Comparison of ENCODE assay signal across 15 cellular contexts in the genomic region with DNA sequence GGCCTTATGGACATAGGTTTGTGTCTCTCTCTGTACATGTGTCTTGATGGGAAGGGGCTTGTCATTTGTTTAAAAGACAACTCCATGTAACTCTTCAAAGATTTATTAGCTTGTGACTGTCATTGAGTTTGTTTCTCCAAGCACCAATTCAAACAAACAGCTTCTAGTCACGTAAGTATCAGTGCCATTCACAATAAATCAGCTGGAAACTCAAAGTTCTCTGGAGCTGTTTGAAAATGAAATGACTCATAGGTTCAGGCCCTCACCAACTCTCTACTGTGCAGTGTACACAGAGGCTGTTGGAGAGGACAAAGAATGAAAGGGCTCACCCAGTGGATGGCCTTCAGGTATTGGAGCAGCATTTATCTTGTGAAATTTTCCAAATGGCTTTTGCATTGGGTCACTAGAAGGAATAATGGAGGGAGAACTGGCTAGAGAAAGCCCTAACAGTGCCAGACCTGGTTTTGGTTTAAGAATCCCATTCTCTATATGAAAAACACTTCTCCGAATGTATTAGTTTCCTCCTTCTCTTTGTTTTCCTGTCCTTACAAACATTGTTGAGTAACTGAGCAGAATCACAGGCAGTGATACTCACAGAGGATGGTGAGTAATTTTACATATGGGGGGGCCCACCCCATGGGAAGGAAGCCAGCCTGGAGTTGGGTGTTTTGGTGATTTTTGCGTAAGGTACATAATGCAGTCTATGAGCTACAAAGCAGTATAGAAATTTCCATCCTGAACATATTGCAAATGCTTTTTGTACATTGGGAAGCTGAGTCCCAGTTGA.
DNase-seq lines count a peak whose midpoint lies in the region; TF ChIP-seq lines count a peak whose summit lies in the region.
"Had no signal": no experiment of that assay in that cellular context is flagged by ENCODE, and none has a peak within 500 bp of the region (broad histone marks: within the 10 kb centered on the region; RNA-seq: fewer than 3 reads in every experiment).

No MANE protein-coding gene starts in this region.

- DNase-seq in DMS153 treated with DMSO at 0.1 percent for 48 hours (lab: John Stamatoyannopoulos, UW; ENCODE audit: unreplicated experiment), result peak; percentile 63
- DNase-seq in NCI-H345 (lab: John Stamatoyannopoulos, UW), result peak; percentile 94
- peak; percentile 40 for DNase-seq in astrocyte of the spinal cord (ENCODE audit: low read depth, low spot score)
- DNase-seq in mesendoderm, result peak; percentile 35
- DNase-seq in Calu3, result no peak
- DNase-seq in activated CD4-positive, alpha-beta T cell treated with anti-CD3 and anti-CD28 coated beads, Interleukin-2, amount 50 U/mL, for 4 hours, result no peak
- no peak for DNase-seq in GM13977 (ENCODE audit: low spot score)
- no peak for DNase-seq in cerebellum (ENCODE audit: low spot score)
- DNase-seq: activated naive CD4-positive, alpha-beta T cell; cortex of kidney; head of caudate nucleus; NCI-H2029 treated with DMSO at 0.1 percent for 48 hours; NCI-H82; T-helper 2 cell had no signal

- no peak overlapping the region for H2BK120ac ChIP-seq in mesendoderm (ENCODE audit: low read depth, low read length)

- H2BK5ac ChIP-seq in mesendoderm (ENCODE audit: low read length), result no peak overlapping the region

- intact Hi-C loops in Calu3 (cut with micrococcal nuclease; ENCODE audit: unreplicated experiment), result no loop called here

- H3K36me3 Mint-ChIP-seq in Calu3 (ENCODE audit: insufficient read depth, unreplicated experiment), result no peaks in the 10 kb centered on the region

- no peak overlapping the region for H3K9ac ChIP-seq in mesendoderm (ENCODE audit: low read length)

- no peaks in the 10 kb centered on the region for H3K79me2 ChIP-seq in mesendoderm (ENCODE audit: control insufficient read depth, insufficient read depth, low read length)

- H3K9me3 Mint-ChIP-seq in Calu3 (ENCODE audit: low read depth, unreplicated experiment), result peaks cover 10% of the 10 kb centered on the region

- peak overlapping the region; percentile 31 for H3K4ac ChIP-seq in mesendoderm (ENCODE audit: low read depth, low read length)

- TF ChIP-seq CTCF in astrocyte of the spinal cord (IDR thresholded peaks at IDR 0.05; ENCODE audit: low read depth, low read length) (no peak), Calu3 (IDR thresholded peaks at IDR 0.05; ENCODE audit: unreplicated experiment) (no peak), GM13977 (IDR thresholded peaks at IDR 0.05; ENCODE audit: extremely low read depth, insufficient read depth, missing control alignments) (no peak)

- WGBS in mesendoderm (ENCODE audit: extremely low coverage, insufficient coverage, low lambda C conversion rate), result no CpG with 5 or more reads among the region's 3 CpGs

- no peak overlapping the region for H2AK5ac ChIP-seq in mesendoderm (ENCODE audit: low read length)

- H3K4me1 ChIP-seq in mesendoderm (ENCODE audit: control insufficient read depth, low read depth, low read length), result no peaks in the 10 kb centered on the region

- no peaks in the 10 kb centered on the region for H3K27me3 Mint-ChIP-seq in Calu3 (ENCODE audit: unreplicated experiment)

- no peak overlapping the region for H2BK15ac ChIP-seq in mesendoderm (replicated peaks; ENCODE audit: low read depth)

- no peak overlapping the region for H3K23ac ChIP-seq in mesendoderm (ENCODE audit: low read length)

- no peak overlapping the region for H3K56ac ChIP-seq in mesendoderm (ENCODE audit: low read length)

- H3K4me1 Mint-ChIP-seq in Calu3 (ENCODE audit: low read depth, unreplicated experiment), result no peaks in the 10 kb centered on the region

- H3K27me3 ChIP-seq in mesendoderm (ENCODE audit: insufficient read depth, low read length, poor library complexity), result no peaks in the 10 kb centered on the region

- CTCF ChIA-PET in Calu3 (lab: Charles Lee), result no interaction called here

- H3K27ac Mint-ChIP-seq in Calu3 (ENCODE audit: unreplicated experiment), result no peak overlapping the region
- H3K27ac Mint-ChIP-seq: GM23338 had no signal

- no TSS peak for BruUV-seq in Calu3 (replicated peaks; lab: Mats Ljungman, UMichigan)

- no peak overlapping the region for H3K18ac ChIP-seq in mesendoderm (ENCODE audit: low read length)

- in situ Hi-C loops in astrocyte of the spinal cord (cut with HindIII; ENCODE audit: low sequenced_read_pairs), result no loop called here
- in situ Hi-C loops in GM13977 (cut with MboI; ENCODE audit: low pct_unique_long_range_greater_than_20kb, low sequenced_read_pairs, unreplicated experiment), result no loop called here

- H3K4me3 ChIP-seq in astrocyte of the spinal cord (ENCODE audit: low read depth, low read length), result no peak overlapping the region
- no peak overlapping the region for H3K4me3 ChIP-seq in mesendoderm (ENCODE audit: low read length)
- H3K4me3 ChIP-seq: GM23338 had no signal

- H4K5ac ChIP-seq in mesendoderm (ENCODE audit: low read length), result no peak overlapping the region

- H3K36me3 ChIP-seq in mesendoderm (ENCODE audit: control insufficient read depth, insufficient read depth, low read length), result no peaks in the 10 kb centered on the region

- H4K8ac ChIP-seq in mesendoderm (ENCODE audit: low read depth, low read length), result no peak overlapping the region

- H3K27ac ChIP-seq in mesendoderm (ENCODE audit: low read depth, low read length), result no peak overlapping the region

- no peak overlapping the region for H3K4me2 ChIP-seq in mesendoderm (ENCODE audit: low read length)
- H3K4me2 ChIP-seq: GM23338 had no signal

- no peak overlapping the region for H3K4me3 Mint-ChIP-seq in Calu3 (ENCODE audit: low read depth, unreplicated experiment)
- H3K4me3 Mint-ChIP-seq: GM23338 had no signal

- no peaks in the 10 kb centered on the region for H3K79me1 ChIP-seq in mesendoderm (ENCODE audit: low read length)

Comparison
In these comparisons a context has a peak if more than half of its experiments do, and no peak if none do; other contexts are left out.
1. DNase-seq: peak in DMS153 treated with DMSO at 0.1 percent for 48 hours (single experiment), NCI-H345 (single experiment), astrocyte of the spinal cord (single experiment) and mesendoderm (single experiment); none in Calu3 (single experiment), activated CD4-positive, alpha-beta T cell treated with anti-CD3 and anti-CD28 coated beads, Interleukin-2, amount 50 U/mL, for 4 hours (0 of 2), GM13977 (single experiment) and cerebellum (single experiment).